Comparison of ENCODE assay signal across 1 cellular context in genomic region chr2:99692785-99693184, GRCh38.
TF ChIP-seq lines count a peak whose summit lies in the region.

No MANE protein-coding gene starts in this region.

TF ChIP-seq in Ishikawa, 13 proteins besides CTCF, POLR2A, EP300 and RAD21 (continued from another document):
- no peak for TF ChIP-seq NFIC (IDR thresholded peaks at IDR 0.05)
- TF ChIP-seq MAX (IDR thresholded peaks at IDR 0.05), result no peak
- TF ChIP-seq TAF1 (IDR thresholded peaks at IDR 0.05; ENCODE audit: low read depth), result no peak
- no peak for TF ChIP-seq YY1 (IDR thresholded peaks at IDR 0.05; ENCODE audit: low read depth)
- TF ChIP-seq TCF12 (IDR thresholded peaks at IDR 0.05; ENCODE audit: low read depth), result no peak
- TF ChIP-seq CEBPB (IDR thresholded peaks at IDR 0.05), result no peak
- no peak for TF ChIP-seq ZBTB7A (IDR thresholded peaks at IDR 0.05; ENCODE audit: low read depth)
- TF ChIP-seq TEAD4 (IDR thresholded peaks at IDR 0.05), result no peak
- TF ChIP-seq USF1 (IDR thresholded peaks at IDR 0.05), result no peak
- TF ChIP-seq EGR1 (IDR thresholded peaks at IDR 0.05), result no peak
- no peak for TF ChIP-seq FOXM1 (IDR thresholded peaks at IDR 0.05; ENCODE audit: borderline replicate concordance, low read depth)
